10 cellular contexts compared by ENCODE assay signal in the genomic region with DNA sequence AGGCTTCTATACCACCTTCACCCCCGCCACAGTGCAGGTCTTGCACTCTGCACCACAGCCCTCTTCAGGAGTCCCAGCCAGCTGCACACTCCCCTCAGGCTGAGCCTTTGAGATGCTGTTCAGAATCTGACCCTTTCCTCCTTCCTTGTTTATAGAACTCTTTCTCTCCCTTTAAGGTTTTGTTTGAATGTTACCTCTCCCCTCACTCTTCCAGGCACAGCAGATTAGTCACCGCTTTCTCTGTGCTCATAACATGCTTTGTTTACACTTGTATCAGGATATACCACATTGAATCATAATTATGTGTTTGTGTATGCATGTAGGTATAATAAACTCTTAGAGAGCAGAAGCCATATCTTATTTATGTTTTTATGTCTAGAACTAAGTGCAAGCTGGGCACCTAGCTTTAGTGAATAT.
DNase-seq lines count a peak whose midpoint lies in the region; ATAC-seq, FAIRE-seq and TF ChIP-seq lines count a peak whose summit lies in the region.
"Had no signal": no experiment of that assay in that cellular context is flagged by ENCODE, and none has a peak within 500 bp of the region (broad histone marks: within the 10 kb centered on the region; RNA-seq: fewer than 3 reads in every experiment).

No MANE protein-coding gene starts in this region.

- peak; percentile 56 for DNase-seq in EL
- peak; percentile 71 for DNase-seq in MG63
- DNase-seq in bronchial epithelial cell (ENCODE audit: low read depth), result peak; percentile 95
- peak; percentile 83 for DNase-seq in renal cortical epithelial cell (ENCODE audit: low read depth)
- no peak for DNase-seq in central memory CD4-positive, alpha-beta T cell
- no peak for DNase-seq in H7
- DNase-seq: activated effector memory CD4-positive, alpha-beta T cell treated with anti-CD3 and anti-CD28 coated beads, Interleukin-2, amount 50 U/mL, for 16 hours had no signal

- no peak for FAIRE-seq in bronchial epithelial cell (lab: Jason Lieb, UNC)
- FAIRE-seq: endometrium had no signal

- no peak overlapping the region for H3K4me3 ChIP-seq in MG63
- H3K4me3 ChIP-seq in bronchial epithelial cell (ENCODE audit: low read depth, low read length), result no peak overlapping the region
- no peak overlapping the region for H3K4me3 ChIP-seq in H7 (ENCODE audit: insufficient read depth, low read depth, low read length)

- H3K36me3 ChIP-seq in MG63 (no peaks in the 10 kb centered on the region), bronchial epithelial cell (ENCODE audit: control insufficient read depth, insufficient read depth, low read length) (no peaks in the 10 kb centered on the region), H7 (replicated peaks; ENCODE audit: control insufficient read depth, insufficient read depth, low read length) (no peaks in the 10 kb centered on the region)

- TF ChIP-seq CTCF in bronchial epithelial cell (IDR thresholded peaks at IDR 0.05; ENCODE audit: insufficient read depth, low read length, severe bottlenecking), result no peak

- no peaks in the 10 kb centered on the region for H3K9me3 ChIP-seq in MG63

- no peak for ATAC-seq in HG03565 (IDR thresholded peaks at IDR 0.05; ENCODE audit: unreplicated experiment)
- no peak for ATAC-seq in HG03135 (IDR thresholded peaks at IDR 0.05; ENCODE audit: unreplicated experiment)

- H3K27me3 ChIP-seq in MG63 (no peaks in the 10 kb centered on the region), bronchial epithelial cell (ENCODE audit: control insufficient read depth, insufficient read depth, low read length) (no peaks in the 10 kb centered on the region), H7 (ENCODE audit: control insufficient read depth, insufficient read depth, low read length) (no peaks in the 10 kb centered on the region)

Comparison
In these comparisons a context has a peak if more than half of its experiments do, and no peak if none do; other contexts are left out.
1. DNase-seq: peak in EL (single experiment), MG63 (single experiment), bronchial epithelial cell (single experiment) and renal cortical epithelial cell (single experiment); none in central memory CD4-positive, alpha-beta T cell (single experiment) and H7 (single experiment).